ENCODE assay signal across 8 cellular contexts in genomic region chr10:8130973-8131911, GRCh38.
DNase-seq lines count a peak whose midpoint lies in the region; ATAC-seq and TF ChIP-seq lines count a peak whose summit lies in the region.

No MANE protein-coding gene starts in this region.

- no peaks in the 10 kb centered on the region for H3K36me3 Mint-ChIP-seq in CD4-positive, alpha-beta T cell (ENCODE audit: low read depth)

- no peaks in the 10 kb centered on the region for H4K20me1 ChIP-seq in SK-N-SH (ENCODE audit: insufficient read depth)

- H3K4me3 Mint-ChIP-seq in CD4-positive, alpha-beta T cell: no peak overlapping the region

- H3K9me2 ChIP-seq in SK-N-SH: no peaks in the 10 kb centered on the region

- H3K27ac Mint-ChIP-seq in CD4-positive, alpha-beta T cell: no peak overlapping the region

- no peak overlapping the region for H3K4me3 ChIP-seq in SK-N-SH (ENCODE audit: low read depth in 2 of 2, low read length in 1 of 2)
- H3K4me3 ChIP-seq in retinal pigment epithelial cell (ENCODE audit: low read length): no peak overlapping the region
- no peak overlapping the region for H3K4me3 ChIP-seq in A673 (ENCODE audit: low read depth, low read length, poor library complexity, severe bottlenecking)

- intact Hi-C loops in A673 (cut with micrococcal nuclease; ENCODE audit: unreplicated experiment): no loop called here
- intact Hi-C loops in CD4-positive, alpha-beta T cell (cut with DNase I, micrococcal nuclease): no loop called here

- no peak overlapping the region for H2AFZ ChIP-seq in SK-N-SH (ENCODE audit: low read depth)

- H3K27me3 ChIP-seq in SK-N-SH (ENCODE audit: insufficient read depth): no peaks in the 10 kb centered on the region
- H3K27me3 ChIP-seq in A673 (replicated peaks; ENCODE audit: insufficient read depth, low read depth, low read length, poor library complexity): no peaks in the 10 kb centered on the region
- H3K27me3 ChIP-seq in CD4-positive, alpha-beta T cell (ENCODE audit: control insufficient read depth, insufficient read depth, low read length): no peaks in the 10 kb centered on the region

- no peak for DNase-seq in SK-N-SH
- DNase-seq in retinal pigment epithelial cell (ENCODE audit: low read depth): peak; percentile 25
- no peak for DNase-seq in NCI-H2171 (lab: John Stamatoyannopoulos, UW)
- no peak for DNase-seq in EL
- no peak for DNase-seq in A673 (ENCODE audit: low spot score)
- no peak for DNase-seq in CD4-positive, alpha-beta T cell

- peaks cover 15% of the 10 kb centered on the region for H3K4me1 Mint-ChIP-seq in CD4-positive, alpha-beta T cell (ENCODE audit: low read depth)

- ATAC-seq in GM19351 (IDR thresholded peaks at IDR 0.05; ENCODE audit: unreplicated experiment) (peak; percentile 66), HG03025 (IDR thresholded peaks at IDR 0.05; ENCODE audit: low FRiP score, unreplicated experiment) (peak; percentile 54)
- no peak for ATAC-seq in CD4-positive, alpha-beta T cell (ENCODE audit: poor library complexity)

- H3K36me3 ChIP-seq in SK-N-SH (replicated peaks in 1 of 2; ENCODE audit: control insufficient read depth in 1 of 2, insufficient read depth in 2 of 2, low read length in 1 of 2): no peaks in the 10 kb centered on the region
- no peaks in the 10 kb centered on the region for H3K36me3 ChIP-seq in A673 (ENCODE audit: insufficient read depth, low read length, poor library complexity, severe bottlenecking)

- no peak overlapping the region for H3K9ac ChIP-seq in SK-N-SH

- TF ChIP-seq RAD21 in SK-N-SH (IDR thresholded peaks at IDR 0.05; ENCODE audit: low read length): no peak

- H3K9me3 Mint-ChIP-seq in CD4-positive, alpha-beta T cell: no peaks in the 10 kb centered on the region

- H3F3A ChIP-seq in SK-N-SH (replicated peaks; ENCODE audit: insufficient read depth): peaks cover 3% of the 10 kb centered on the region

- TF ChIP-seq CTCF in SK-N-SH (IDR thresholded peaks at IDR 0.05) (no peak), retinal pigment epithelial cell (conservative IDR thresholded peaks at IDR 0.05; ENCODE audit: low read depth, low read length) (no peak), A673 (conservative IDR thresholded peaks at IDR 0.05; ENCODE audit: low read depth, low read length) (no peak)
- TF ChIP-seq CTCF in CD4-positive, alpha-beta T cell (IDR thresholded peaks at IDR 0.05): no peak

- peak overlapping the region; percentile 18; the same call in 1 of the 2 replicates for H3K4me2 ChIP-seq in SK-N-SH

- CTCF ChIA-PET in SK-N-SH (lab: Yijun Ruan, JAX): interaction anchor here (0.6 kb wide), 1 partner anchor 23 kb away, joined by 3 read pairs; no protein-coding TSS in a partner anchor
- CTCF ChIA-PET in A673 (lab: Charles Lee): no interaction called here
- CTCF ChIA-PET in CD4-positive, alpha-beta T cell (lab: Charles Lee): no interaction called here

- 26% methylated on average over 8 of the region's 8 CpGs for WGBS in SK-N-SH (ENCODE audit: low lambda C conversion rate)

- peak in 1 of 2 experiments; percentile 62; a peak in 1 of 4 replicates for TF ChIP-seq EP300 in SK-N-SH (IDR thresholded peaks at IDR 0.05; ENCODE audit: borderline replicate concordance in 1 of 2, low read depth in 1 of 2, low read length in 1 of 2)

- no peaks in the 10 kb centered on the region for H3K79me2 ChIP-seq in SK-N-SH (ENCODE audit: insufficient read depth)

- H3K27me3 Mint-ChIP-seq in CD4-positive, alpha-beta T cell: no peaks in the 10 kb centered on the region

- no TSS peak for BruUV-seq in A673 (replicated peaks; lab: Mats Ljungman, UMichigan)

- H3K27ac ChIP-seq in SK-N-SH (ENCODE audit: low read depth in 2 of 2, low read length in 1 of 2) (peak overlapping the region in 1 of 2 experiments; percentile 38; a peak in 2 of 4 replicates), A673 (ENCODE audit: low read depth, low read length, poor library complexity, severe bottlenecking) (no peak overlapping the region)
- H3K27ac ChIP-seq in CD4-positive, alpha-beta T cell (ENCODE audit: low read depth, low read length): no peak overlapping the region

- POLR2A ChIA-PET in SK-N-SH (lab: Yijun Ruan, JAX) (no interaction called here), A673 (lab: Charles Lee; ENCODE audit: low non-redundant PET) (no interaction called here)
- POLR2A ChIA-PET in CD4-positive, alpha-beta T cell (lab: Charles Lee): no interaction called here

- H3K4me1 ChIP-seq in SK-N-SH (ENCODE audit: control insufficient read depth in 1 of 2, insufficient read depth in 2 of 2, low read depth in 1 of 2, low read length in 1 of 2) (no peaks in the 10 kb centered on the region), A673 (ENCODE audit: insufficient read depth, low read length, poor library complexity, severe bottlenecking) (no peaks in the 10 kb centered on the region)

- H3K9me3 ChIP-seq in SK-N-SH (no peaks in the 10 kb centered on the region), A673 (ENCODE audit: low read depth, low read length, poor library complexity, severe bottlenecking) (no peaks in the 10 kb centered on the region)
- no peaks in the 10 kb centered on the region for H3K9me3 ChIP-seq in CD4-positive, alpha-beta T cell (ENCODE audit: control insufficient read depth, low read length)

TF ChIP-seq in SK-N-SH, 30 proteins besides CTCF, POLR2A, EP300 and RAD21:
- TF ChIP-seq YY1 (IDR thresholded peaks at IDR 0.05; ENCODE audit: low read depth): no peak
- peak; percentile 64; the same call in 1 of the 2 replicates for TF ChIP-seq NFIC (IDR thresholded peaks at IDR 0.05; ENCODE audit: borderline replicate concordance)
- TF ChIP-seq TAF1 (IDR thresholded peaks at IDR 0.05; ENCODE audit: borderline replicate concordance, low read depth, low read length): no peak
- TF ChIP-seq TEAD4 (IDR thresholded peaks at IDR 0.05; ENCODE audit: borderline replicate concordance, insufficient read depth): no peak
- no peak for TF ChIP-seq MXI1 (IDR thresholded peaks at IDR 0.05; ENCODE audit: low read depth, low read length)
- peak; percentile 87 for TF ChIP-seq JUND (IDR thresholded peaks at IDR 0.05)
- TF ChIP-seq MAX (IDR thresholded peaks at IDR 0.05; ENCODE audit: low read depth): peak; percentile 47; the same call in 1 of the 2 replicates
- TF ChIP-seq EZH2phosphoT487 (IDR thresholded peaks at IDR 0.05; ENCODE audit: borderline replicate concordance, low read depth): no peak
- TF ChIP-seq MEF2A (IDR thresholded peaks at IDR 0.05; ENCODE audit: borderline replicate concordance, low read depth): no peak
- peak; percentile 95 for TF ChIP-seq FOSL2 (IDR thresholded peaks at IDR 0.05; ENCODE audit: borderline replicate concordance, low read depth)
- TF ChIP-seq ZBTB33 (IDR thresholded peaks at IDR 0.05; ENCODE audit: borderline replicate concordance, low read depth): no peak
- TF ChIP-seq RCOR1 (IDR thresholded peaks at IDR 0.05; ENCODE audit: low read length): no peak
- TF ChIP-seq CHD2 (IDR thresholded peaks at IDR 0.05; ENCODE audit: low read length, partially characterized antibody): no peak
- no peak for TF ChIP-seq USF1 (IDR thresholded peaks at IDR 0.05; ENCODE audit: borderline replicate concordance, low read depth)
- no peak for TF ChIP-seq SMC3 (IDR thresholded peaks at IDR 0.05; ENCODE audit: low read depth, low read length)
- peak; percentile 39; the same call in 1 of the 2 replicates for TF ChIP-seq POLR2AphosphoS5 (IDR thresholded peaks at IDR 0.05; ENCODE audit: low read depth, low read length)
- TF ChIP-seq RFX5 (IDR thresholded peaks at IDR 0.05; ENCODE audit: low read length): no peak
- no peak for TF ChIP-seq NRF1 (IDR thresholded peaks at IDR 0.05; ENCODE audit: low read depth, low read length)
- peak; percentile 81 for TF ChIP-seq TCF12 (IDR thresholded peaks at IDR 0.05)
- TF ChIP-seq GABPA (IDR thresholded peaks at IDR 0.05; ENCODE audit: low read depth): no peak
- no peak for TF ChIP-seq SIN3A (IDR thresholded peaks at IDR 0.05; ENCODE audit: borderline replicate concordance, low read depth, low read length)
